29 cellular contexts compared by ENCODE assay signal in genomic region chr4:181645489-181645888, GRCh38.
"Had no signal": no experiment of that assay in that cellular context is flagged by ENCODE, and none has a peak within 500 bp of the region (broad histone marks: within the 10 kb centered on the region; RNA-seq: fewer than 3 reads in every experiment).

No MANE protein-coding gene starts in this region.

- DNase-seq: activated B cell treated with CpG ODN at 0.5 μM for 24 hours; activated CD4-positive, alpha-beta memory T cell treated with anti-CD3 and anti-CD28 coated beads for 36 hours; activated CD4-positive, alpha-beta T cell treated with anti-CD3 and anti-CD28 coated beads for 4 hours; activated CD4-positive, alpha-beta T cell treated with anti-CD3 and anti-CD28 coated beads, Interleukin-2, amount 50 U/mL, for 1 hour; activated CD4-positive, CD25-positive, alpha-beta regulatory T cell treated with anti-CD3 and anti-CD28 coated beads, Interleukin-2, amount 50 U/mL, for 72 hours; activated CD8-positive, alpha-beta memory T cell treated with anti-CD3 and anti-CD28 coated beads, Interleukin-2, amount 50 U/mL, for 4 hours; activated effector memory CD4-positive, alpha-beta T cell treated with Interleukin-2 at 50 U/mL for 16 hours; activated naive CD4-positive, alpha-beta T cell treated with anti-CD3 and anti-CD28 coated beads, Interleukin-2, amount 10 ng/mL, durations not matched to agents 7 days and 5 days; activated naive CD8-positive, alpha-beta T cell treated with anti-CD3 and anti-CD28 coated beads, Interleukin-2, amount 50 U/mL, for 24 hours; activated T-cell treated with anti-CD3 and anti-CD28 coated beads for 4 hours; activated T-cell treated with anti-CD3 and anti-CD28 coated beads, Interleukin-2, amount 50 U/mL, for 4 hours; anterior cingulate cortex; brain microvascular endothelial cell; central memory CD4-positive, alpha-beta T cell; Kasumi-1; KG1; MM.1S; MV-4-11; NCI-H1092; NCI-H1417 treated with DMSO at 0.1 percent for 48 hours; NCI-H187 treated with DMSO at 0.1 percent for 48 hours; NCI-H2081; NCI-H2171 treated with DMSO at 0.1 percent for 48 hours; NCI-H510A; NCI-H526; PC-9; SIG-M5; T-cell; T-helper 17 cell had no signal
